ENCODE assay signal across 8 cellular contexts in the genomic region with DNA sequence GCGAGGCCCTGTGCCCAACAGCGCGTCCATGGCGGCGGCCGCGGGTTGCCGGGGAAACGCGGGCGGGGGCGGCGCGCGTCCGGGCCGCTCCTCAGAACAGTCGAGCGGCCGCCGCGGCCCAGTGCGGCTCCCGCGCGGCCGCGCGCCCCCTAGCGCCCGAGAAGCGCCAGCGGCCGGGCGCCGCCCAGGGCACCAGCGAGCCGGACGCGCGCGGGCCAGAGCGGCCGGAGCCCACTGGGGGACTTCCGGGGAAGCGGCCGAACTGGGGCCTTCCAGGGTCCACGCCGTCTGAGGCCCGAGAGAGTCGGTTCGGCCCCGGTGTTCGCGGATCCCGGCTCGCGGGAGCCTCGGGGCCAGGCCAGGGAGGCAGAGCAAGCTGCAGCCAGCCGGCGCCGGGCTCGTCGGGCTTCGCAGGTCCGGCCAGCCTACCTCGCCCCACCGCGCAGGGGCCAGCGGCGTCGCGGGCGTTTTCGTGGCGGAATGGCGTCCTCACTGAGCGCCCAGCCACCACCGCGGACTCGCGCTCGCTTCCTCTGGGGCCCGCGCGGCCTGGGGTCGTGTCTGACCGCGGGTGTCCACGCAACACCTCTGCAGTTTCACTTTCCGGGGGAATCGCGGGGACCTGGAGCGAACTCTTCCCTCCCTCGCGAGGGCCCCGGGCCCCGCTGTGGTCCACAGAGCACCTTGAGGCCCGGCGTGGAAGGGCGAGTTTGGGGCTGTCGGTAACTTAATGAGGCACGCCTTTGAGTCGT. TPM values are rescaled to one million over a fixed set of nuclear protein-coding genes. Genes with fewer than 3 reads are reported as not detected.
DNase-seq lines count a peak whose midpoint lies in the region; ATAC-seq and TF ChIP-seq lines count a peak whose summit lies in the region.

A gene with protein sequence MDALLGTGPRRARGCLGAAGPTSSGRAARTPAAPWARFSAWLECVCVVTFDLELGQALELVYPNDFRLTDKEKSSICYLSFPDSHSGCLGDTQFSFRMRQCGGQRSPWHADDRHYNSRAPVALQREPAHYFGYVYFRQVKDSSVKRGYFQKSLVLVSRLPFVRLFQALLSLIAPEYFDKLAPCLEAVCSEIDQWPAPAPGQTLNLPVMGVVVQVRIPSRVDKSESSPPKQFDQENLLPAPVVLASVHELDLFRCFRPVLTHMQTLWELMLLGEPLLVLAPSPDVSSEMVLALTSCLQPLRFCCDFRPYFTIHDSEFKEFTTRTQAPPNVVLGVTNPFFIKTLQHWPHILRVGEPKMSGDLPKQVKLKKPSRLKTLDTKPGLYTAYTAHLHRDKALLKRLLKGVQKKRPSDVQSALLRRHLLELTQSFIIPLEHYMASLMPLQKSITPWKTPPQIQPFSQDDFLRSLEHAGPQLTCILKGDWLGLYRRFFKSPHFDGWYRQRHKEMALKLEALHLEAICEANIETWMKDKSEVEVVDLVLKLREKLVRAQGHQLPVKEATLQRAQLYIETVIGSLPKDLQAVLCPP (minus strand): TSS at position 54 of the 752 bp plus-strand sequence. CDS start 24 bp downstream, at position 30.

- H3K36me3 Mint-ChIP-seq in activated CD4-positive, alpha-beta T cell treated with anti-CD3 and anti-CD28 coated beads for 36 hours (ENCODE audit: low read depth) = no peaks in the 10 kb centered on the region

- H3K36me3 ChIP-seq in colonic mucosa = no peaks in the 10 kb centered on the region

- H3K9me3 Mint-ChIP-seq in activated CD4-positive, alpha-beta T cell treated with anti-CD3 and anti-CD28 coated beads for 36 hours (ENCODE audit: low read depth) = no peaks in the 10 kb centered on the region

- H3K27me3 ChIP-seq in colonic mucosa = no peaks in the 10 kb centered on the region

- H3K27me3 Mint-ChIP-seq in activated CD4-positive, alpha-beta T cell treated with anti-CD3 and anti-CD28 coated beads for 36 hours = peaks cover 7% of the 10 kb centered on the region

- H3K9ac ChIP-seq in colonic mucosa (ENCODE audit: low read depth in 2 of 2, low read length in 2 of 2) = peak within 1 kb of the TSS; percentile 78 to 95

- no peaks in the 10 kb centered on the region for H3K9me3 ChIP-seq in colonic mucosa

- peak within 1 kb of the TSS; percentile 63 for H3K27ac Mint-ChIP-seq in activated CD4-positive, alpha-beta T cell treated with anti-CD3 and anti-CD28 coated beads for 36 hours

- peaks cover 14% of the 10 kb centered on the region for H3K4me1 Mint-ChIP-seq in activated CD4-positive, alpha-beta T cell treated with anti-CD3 and anti-CD28 coated beads for 36 hours

- peak within 1 kb of the TSS; percentile 73 for H3K4me3 ChIP-seq in colonic mucosa

- TF ChIP-seq CTCF in colonic mucosa (IDR thresholded peaks at IDR 0.05) = peak; percentile 41

- H3K4me3 Mint-ChIP-seq in activated CD4-positive, alpha-beta T cell treated with anti-CD3 and anti-CD28 coated beads for 36 hours = peak within 1 kb of the TSS; percentile 74

- H3K4me1 ChIP-seq in colonic mucosa = peaks cover 3% of the 10 kb centered on the region

- peak; percentile 45 for DNase-seq in NCI-H2107 (lab: John Stamatoyannopoulos, UW)
- no peak for DNase-seq in NCI-H2107 treated with DMSO at 0.1 percent for 48 hours (lab: John Stamatoyannopoulos, UW; ENCODE audit: unreplicated experiment)
- peak; percentile 49 for DNase-seq in NCI-H2196 treated with DMSO at 0.1 percent for 48 hours (lab: John Stamatoyannopoulos, UW; ENCODE audit: unreplicated experiment)
- DNase-seq in activated CD4-positive, alpha-beta T cell treated with anti-CD3 and anti-CD28 coated beads for 36 hours = peak; percentile 88
- DNase-seq in colonic mucosa = peak; percentile 80
- peak; percentile 82 for DNase-seq in left lobe of liver (ENCODE audit: low spot score)
- DNase-seq in stimulated activated CD4-positive, alpha-beta T cell treated with anti-CD3 and anti-CD28 coated beads, Interleukin-2, amount 100 ng/mL, for 4 hours (ENCODE audit: low read depth) = peak; percentile 37

- ATAC-seq in HG02943 (IDR thresholded peaks at IDR 0.05; ENCODE audit: low read depth, unreplicated experiment) (peak; percentile 57), left lobe of liver (peak; percentile 95)
- ATAC-seq in activated CD4-positive, alpha-beta T cell treated with anti-CD3 and anti-CD28 coated beads for 36 hours = peak; percentile 95

- POLR2A ChIA-PET in activated CD4-positive, alpha-beta T cell treated with anti-CD3 and anti-CD28 coated beads for 36 hours (lab: Charles Lee) = no interaction called here

- intact Hi-C loops in activated CD4-positive, alpha-beta T cell treated with anti-CD3 and anti-CD28 coated beads for 36 hours (cut with DNase I, micrococcal nuclease) = loop anchor here (1.0 to 5.0 kb wide), 7 partner anchors 15 to 86 kb away; a partner anchor contains a TSS
- intact Hi-C loops in colonic mucosa (cut with DNase I) = loop anchor here (2.0 kb wide), 1 partner anchor 52 kb away; no protein-coding TSS in a partner anchor

- CTCF ChIA-PET in activated CD4-positive, alpha-beta T cell treated with anti-CD3 and anti-CD28 coated beads for 36 hours (lab: Charles Lee) = interaction anchor here (0.6 to 5.6 kb wide), 8 partner anchors 10 to 289 kb away, joined by 3 to 31 read pairs (median 4); no protein-coding TSS in a partner anchor

- peak within 1 kb of the TSS; percentile 87 for H3K27ac ChIP-seq in colonic mucosa

RNA-seq across cellular contexts. Expression of the gene that starts here (rescaled TPM):
- total RNA-seq in activated CD4-positive, alpha-beta T cell treated with anti-CD3 and anti-CD28 coated beads for 36 hours = 1 to 10 TPM; 2.8 TPM
- total RNA-seq in colonic mucosa (1 to 10 TPM; 2.4 to 4.0 TPM), left lobe of liver (1.8 TPM)
